ENCODE assay signal across 7 cellular contexts in genomic region chr7:40717242-40717641, GRCh38.
DNase-seq lines count a peak whose midpoint lies in the region; ATAC-seq, FAIRE-seq and TF ChIP-seq lines count a peak whose summit lies in the region.

No MANE protein-coding gene starts in this region.

- no peaks in the 10 kb centered on the region for H3K4me1 Mint-ChIP-seq in effector memory CD8-positive, alpha-beta T cell (ENCODE audit: low read depth in 2 of 2)

- no peaks in the 10 kb centered on the region; the same call in 1 of the 2 replicates for H3K4me1 ChIP-seq in HEK293 (ENCODE audit: control insufficient read depth, insufficient read depth, low read length)

- CTCF ChIA-PET in HEK293 (lab: Yijun Ruan, JAX), result interaction anchor here (0.7 to 1.8 kb wide), 2 partner anchors 9 to 800 kb away, joined by 3 to 4 read pairs; no protein-coding TSS in a partner anchor

- no peak for TF ChIP-seq CTCF in HEK293 (tag by site-specific recombination; IDR thresholded peaks at IDR 0.05)

- H3K4me3 Mint-ChIP-seq in effector memory CD8-positive, alpha-beta T cell, result no peak overlapping the region

- POLR2A ChIA-PET in HEK293 (lab: Yijun Ruan, JAX), result interaction anchor here (0.6 kb wide), 1 partner anchor 133 kb away, joined by 5 read pairs; no protein-coding TSS in a partner anchor

- no peak overlapping the region for H3K27ac Mint-ChIP-seq in effector memory CD8-positive, alpha-beta T cell

- TF ChIP-seq POLR2A in GM12892 (IDR thresholded peaks at IDR 0.05; ENCODE audit: low read depth, low read length), result no peak

- H3K27me3 Mint-ChIP-seq in effector memory CD8-positive, alpha-beta T cell, result no peaks in the 10 kb centered on the region

- no peaks in the 10 kb centered on the region for H3K9me3 ChIP-seq in HEK293 (ENCODE audit: control insufficient read depth, insufficient read depth, low read depth, low read length)

- H3K36me3 ChIP-seq in HEK293 (ENCODE audit: control insufficient read depth in 2 of 2, insufficient read depth in 1 of 2, low read length in 2 of 2), result no peaks in the 10 kb centered on the region

- H3K27ac ChIP-seq in HEK293 (ENCODE audit: extremely low read depth, low read depth, low read length), result peak overlapping the region; percentile 29; the same call in 1 of the 2 replicates

- H3K9me3 Mint-ChIP-seq in effector memory CD8-positive, alpha-beta T cell, result peaks cover 14 to 16% of the 10 kb centered on the region in 2 donors

- no peak overlapping the region for H3K4me3 ChIP-seq in HEK293 (ENCODE audit: low read depth, low read length)

- no peaks in the 10 kb centered on the region for H3K36me3 Mint-ChIP-seq in effector memory CD8-positive, alpha-beta T cell (ENCODE audit: insufficient read depth)

- FAIRE-seq in GM12892 (lab: Jason Lieb, UNC), result peak; percentile 71

- ATAC-seq in effector memory CD8-positive, alpha-beta T cell (replicated peaks), result no peak
- ATAC-seq in activated CD4-positive, CD25-positive, alpha-beta regulatory T cell treated with anti-CD3 and anti-CD28 coated beads, Interleukin-2, amount 50 U/mL, for 24 hours, result no peak

- no peak for DNase-seq in GM12892 (ENCODE audit: insufficient read length)
- peak; percentile 22 for DNase-seq in NCI-H2171 (lab: John Stamatoyannopoulos, UW)
- peak; percentile 65 for DNase-seq in astrocyte of the hippocampus (ENCODE audit: low read depth, low spot score)
- DNase-seq in kidney glomerular epithelial cell (lab: John Stamatoyannopoulos, UW), result peak; percentile 37
- DNase-seq in effector memory CD8-positive, alpha-beta T cell, result no peak

TF ChIP-seq in HEK293, 187 proteins besides CTCF, POLR2A, EP300 and RAD21 (continues in another document):
- TF ChIP-seq FEZF1 (tag by site-specific recombination; IDR thresholded peaks at IDR 0.05), result no peak
- no peak for TF ChIP-seq ZNF48 (tag by site-specific recombination; IDR thresholded peaks at IDR 0.05)
- TF ChIP-seq PATZ1 (tag by site-specific recombination; IDR thresholded peaks at IDR 0.05), result peak; percentile 34; the same call in 1 of the 2 replicates
- TF ChIP-seq ZNF366 (tag by site-specific recombination; conservative IDR thresholded peaks at IDR 0.05), result 0 out of 2 replicates have a peak, but pooled peaks have one; percentile 15
- TF ChIP-seq ZNF24 (tag by site-specific recombination; IDR thresholded peaks at IDR 0.05), result 0 out of 2 replicates have a peak, but pooled peaks have one; percentile 17
- TF ChIP-seq ZBTB8A (tag by site-specific recombination; IDR thresholded peaks at IDR 0.05), result 0 out of 2 replicates have a peak, but pooled peaks have one; percentile 34
- TF ChIP-seq, protein P1, sequence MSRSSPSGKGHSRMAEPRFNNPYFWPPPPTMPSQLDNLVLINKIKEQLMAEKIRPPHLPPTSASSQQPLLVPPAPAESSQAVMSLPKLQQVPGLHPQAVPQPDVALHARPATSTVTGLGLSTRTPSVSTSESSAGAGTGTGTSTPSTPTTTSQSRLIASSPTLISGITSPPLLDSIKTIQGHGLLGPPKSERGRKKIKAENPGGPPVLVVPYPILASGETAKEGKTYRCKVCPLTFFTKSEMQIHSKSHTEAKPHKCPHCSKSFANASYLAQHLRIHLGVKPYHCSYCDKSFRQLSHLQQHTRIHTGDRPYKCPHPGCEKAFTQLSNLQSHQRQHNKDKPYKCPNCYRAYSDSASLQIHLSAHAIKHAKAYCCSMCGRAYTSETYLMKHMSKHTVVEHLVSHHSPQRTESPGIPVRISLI (tag by site-specific recombination; IDR thresholded peaks at IDR 0.05), result no peak
- peak; percentile 83 for TF ChIP-seq PRDM1 (tag by site-specific recombination; IDR thresholded peaks at IDR 0.05)
- TF ChIP-seq HIC1 (tag by site-specific recombination; IDR thresholded peaks at IDR 0.05), result 0 out of 2 replicates have a peak, but pooled peaks have one; percentile 14
- no peak for TF ChIP-seq KLF9 (tag by site-specific recombination; IDR thresholded peaks at IDR 0.05; ENCODE audit: low read depth)
- TF ChIP-seq, protein P2, sequence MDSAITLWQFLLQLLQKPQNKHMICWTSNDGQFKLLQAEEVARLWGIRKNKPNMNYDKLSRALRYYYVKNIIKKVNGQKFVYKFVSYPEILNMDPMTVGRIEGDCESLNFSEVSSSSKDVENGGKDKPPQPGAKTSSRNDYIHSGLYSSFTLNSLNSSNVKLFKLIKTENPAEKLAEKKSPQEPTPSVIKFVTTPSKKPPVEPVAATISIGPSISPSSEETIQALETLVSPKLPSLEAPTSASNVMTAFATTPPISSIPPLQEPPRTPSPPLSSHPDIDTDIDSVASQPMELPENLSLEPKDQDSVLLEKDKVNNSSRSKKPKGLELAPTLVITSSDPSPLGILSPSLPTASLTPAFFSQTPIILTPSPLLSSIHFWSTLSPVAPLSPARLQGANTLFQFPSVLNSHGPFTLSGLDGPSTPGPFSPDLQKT (IDR thresholded peaks at IDR 0.05; ENCODE audit: borderline replicate concordance, low read depth, low read length), result no peak
- TF ChIP-seq IKZF3 (tag by site-specific recombination; IDR thresholded peaks at IDR 0.05), result 0 out of 2 replicates have a peak, but pooled peaks have one; percentile 20
- peak; percentile 43; the same call in 1 of the 2 replicates for TF ChIP-seq ZNF335 (tag by site-specific recombination; conservative IDR thresholded peaks at IDR 0.05)
- TF ChIP-seq ZSCAN5A (tag by site-specific recombination; IDR thresholded peaks at IDR 0.05), result no peak
- TF ChIP-seq, protein P3, sequence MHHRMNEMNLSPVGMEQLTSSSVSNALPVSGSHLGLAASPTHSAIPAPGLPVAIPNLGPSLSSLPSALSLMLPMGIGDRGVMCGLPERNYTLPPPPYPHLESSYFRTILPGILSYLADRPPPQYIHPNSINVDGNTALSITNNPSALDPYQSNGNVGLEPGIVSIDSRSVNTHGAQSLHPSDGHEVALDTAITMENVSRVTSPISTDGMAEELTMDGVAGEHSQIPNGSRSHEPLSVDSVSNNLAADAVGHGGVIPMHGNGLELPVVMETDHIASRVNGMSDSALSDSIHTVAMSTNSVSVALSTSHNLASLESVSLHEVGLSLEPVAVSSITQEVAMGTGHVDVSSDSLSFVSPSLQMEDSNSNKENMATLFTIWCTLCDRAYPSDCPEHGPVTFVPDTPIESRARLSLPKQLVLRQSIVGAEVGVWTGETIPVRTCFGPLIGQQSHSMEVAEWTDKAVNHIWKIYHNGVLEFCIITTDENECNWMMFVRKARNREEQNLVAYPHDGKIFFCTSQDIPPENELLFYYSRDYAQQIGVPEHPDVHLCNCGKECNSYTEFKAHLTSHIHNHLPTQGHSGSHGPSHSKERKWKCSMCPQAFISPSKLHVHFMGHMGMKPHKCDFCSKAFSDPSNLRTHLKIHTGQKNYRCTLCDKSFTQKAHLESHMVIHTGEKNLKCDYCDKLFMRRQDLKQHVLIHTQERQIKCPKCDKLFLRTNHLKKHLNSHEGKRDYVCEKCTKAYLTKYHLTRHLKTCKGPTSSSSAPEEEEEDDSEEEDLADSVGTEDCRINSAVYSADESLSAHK (tag by site-specific recombination; IDR thresholded peaks at IDR 0.05), result no peak
- TF ChIP-seq GLI2 (tag by site-specific recombination; IDR thresholded peaks at IDR 0.05; ENCODE audit: borderline replicate concordance, low read depth), result no peak

Comparison
In these comparisons a context has a peak if more than half of its experiments do, and no peak if none do; other contexts are left out.
1. DNase-seq: peak in NCI-H2171 (single experiment), astrocyte of the hippocampus (single experiment) and kidney glomerular epithelial cell (single experiment); none in GM12892 (single experiment) and effector memory CD8-positive, alpha-beta T cell (0 of 3).